ENCODE assay signal across 25 cellular contexts in the genomic region with DNA sequence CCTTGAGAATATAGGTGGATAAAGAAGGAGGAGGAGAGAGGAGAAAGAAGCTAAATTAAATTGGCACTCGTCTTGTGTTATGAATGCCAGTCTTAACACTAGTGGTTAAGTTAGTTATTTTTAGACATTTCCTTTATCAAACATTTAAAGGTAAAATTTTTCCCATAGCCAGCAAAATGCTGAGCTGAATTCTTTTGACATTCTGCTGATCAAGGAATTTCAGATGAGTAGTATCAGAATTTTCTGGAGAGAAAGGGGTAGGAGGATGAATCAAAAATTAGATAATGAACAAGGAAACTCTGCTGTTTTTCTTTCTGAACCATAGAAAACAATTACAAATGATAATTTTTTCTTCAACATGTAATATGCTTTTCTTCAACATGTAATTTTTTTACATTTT. TPM values are rescaled to one million over a fixed set of nuclear protein-coding genes. Genes with fewer than 3 reads are reported as not detected.
"Had no signal": no experiment of that assay in that cellular context is flagged by ENCODE, and none has a peak within 500 bp of the region (broad histone marks: within the 10 kb centered on the region; RNA-seq: fewer than 3 reads in every experiment).

No MANE protein-coding gene starts in this region.

- FAIRE-seq: K562, RCC 7860 had no signal

- H3K9ac ChIP-seq: KMS-11 had no signal

- H3K4me1 Mint-ChIP-seq: IgD-negative memory B cell had no signal

- H3K4me3 Mint-ChIP-seq: IgD-negative memory B cell had no signal

- H3K9me3 Mint-ChIP-seq: IgD-negative memory B cell had no signal

- H3K27ac ChIP-seq: KMS-11, RWPE1 had no signal

- ATAC-seq: K562, SK-N-SH treated with all-trans-retinoic acid at 6 μM for 48 hours had no signal

- H3K27ac Mint-ChIP-seq: IgD-negative memory B cell had no signal

- H3K27me3 Mint-ChIP-seq: IgD-negative memory B cell had no signal

- H3K4me3 ChIP-seq: K562 had no signal

- H3K36me3 Mint-ChIP-seq: IgD-negative memory B cell had no signal

- H3K4me2 ChIP-seq: KMS-11 had no signal

- DNase-seq: Kasumi-1; NCI-H1092 treated with DMSO at 0.1 percent for 48 hours; NCI-H1436; NCI-H187; NCI-H2029; NCI-H2081 treated with DMSO at 0.1 percent for 48 hours; NCI-H2171; NCI-H226; NCI-H446; NCI-H510A; NCI-H524 treated with DMSO at 0.1 percent for 48 hours; NCI-H69; NCI-H774; NK-92 treated with Interleukin-12 subunit alpha and Interleukin-12 subunit beta, amount 100 ng/mL, for 24 hours; SHP77; T-helper 1 cell had no signal

RNA-seq across cellular contexts. Expression of gene ASXL3, which starts 52.5 kb away (rescaled TPM):
- total RNA-seq: HT-29, K562, MCF 10A, SK-MEL-5 had no signal
